In the genomic region with DNA sequence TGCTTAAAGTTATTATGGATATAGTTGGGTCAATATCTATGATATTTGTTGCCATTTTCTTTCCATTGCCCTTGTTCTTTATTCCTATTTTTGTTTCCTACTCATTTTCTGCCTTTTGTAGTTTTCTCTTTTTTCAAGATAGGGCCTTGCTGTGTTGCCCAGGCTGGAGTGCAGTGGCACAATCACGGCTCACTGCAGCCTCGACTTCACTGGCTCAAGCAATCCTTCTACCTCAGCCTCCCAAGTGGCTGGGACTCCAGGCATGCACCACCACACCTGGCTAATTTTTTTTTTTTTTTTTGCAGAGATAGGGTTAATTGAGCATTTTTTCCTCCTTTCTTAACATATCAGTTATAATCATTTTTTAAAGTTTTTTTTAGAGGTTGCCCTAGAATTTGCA, we compare ENCODE assay signal across 33 cellular contexts.
"Had no signal": no experiment of that assay in that cellular context is flagged by ENCODE, and none has a peak within 500 bp of the region (broad histone marks: within the 10 kb centered on the region; RNA-seq: fewer than 3 reads in every experiment).

No MANE protein-coding gene starts in this region.

- ATAC-seq: activated CD8-positive, alpha-beta memory T cell treated with anti-CD3 and anti-CD28 coated beads, Interleukin-2, amount 10 ng/mL, durations not matched to agents 7 days and 5 days; PC-3 had no signal

- H3K27me3 Mint-ChIP-seq: activated CD4-positive, alpha-beta memory T cell treated with anti-CD3 and anti-CD28 coated beads, Interleukin-2, amount 10 ng/mL, durations not matched to agents 7 days and 5 days; activated CD8-positive, alpha-beta memory T cell treated with anti-CD3 and anti-CD28 coated beads, Interleukin-2, amount 10 ng/mL, durations not matched to agents 7 days and 5 days; activated naive CD4-positive, alpha-beta T cell treated with anti-CD3 and anti-CD28 coated beads, Interleukin-2, amount 50 U/mL, for 24 hours; activated naive CD8-positive, alpha-beta T cell treated with anti-CD3 and anti-CD28 coated beads, Interleukin-2, amount 10 ng/mL, durations not matched to agents 7 days and 5 days had no signal

- DNase-seq: activated CD4-positive, alpha-beta memory T cell treated with anti-CD3 and anti-CD28 coated beads, Interleukin-2, amount 10 ng/mL, durations not matched to agents 7 days and 5 days; activated CD4-positive, alpha-beta T cell treated with anti-CD3 and anti-CD28 coated beads for 1 hour; activated CD4-positive, alpha-beta T cell treated with anti-CD3 and anti-CD28 coated beads for 48 hours; activated CD4-positive, CD25-positive, alpha-beta regulatory T cell; activated CD8-positive, alpha-beta memory T cell treated with anti-CD3 and anti-CD28 coated beads for 24 hours; activated CD8-positive, alpha-beta memory T cell treated with anti-CD3 and anti-CD28 coated beads, Interleukin-2, amount 10 ng/mL, durations not matched to agents 7 days and 5 days; activated gamma-delta T cell; activated naive CD4-positive, alpha-beta T cell treated with Interleukin-2 at 50 U/mL for 16 hours; activated naive CD8-positive, alpha-beta T cell treated with anti-CD3 and anti-CD28 coated beads, Interleukin-2, amount 10 ng/mL, durations not matched to agents 7 days and 5 days; activated T-cell treated with anti-CD3 and anti-CD28 coated beads, Interleukin-2, amount 50 U/mL, for 48 hours; amygdala; cerebellar nuclear complex; KG1; MM.1S; MV-4-11; NCI-H1092; NCI-H146; NCI-H187; NCI-H2029 treated with DMSO at 0.1 percent for 48 hours; NCI-H2107; NCI-H2171; NCI-H510A; NCI-H526; NCI-H748 treated with DMSO at 0.1 percent for 48 hours; NK-92 treated with Interleukin-12 subunit alpha and Interleukin-12 subunit beta, amount 100 ng/mL, for 24 hours; PC-3; RPMI8226; SIG-M5; SW 1271; T-helper 1 cell; T-helper 2 cell; T-helper 9 cell had no signal

- H3K27ac Mint-ChIP-seq: activated CD4-positive, alpha-beta memory T cell treated with anti-CD3 and anti-CD28 coated beads, Interleukin-2, amount 10 ng/mL, durations not matched to agents 7 days and 5 days; activated CD8-positive, alpha-beta memory T cell treated with anti-CD3 and anti-CD28 coated beads, Interleukin-2, amount 10 ng/mL, durations not matched to agents 7 days and 5 days had no signal

- H3K4me3 Mint-ChIP-seq: activated CD4-positive, alpha-beta memory T cell treated with anti-CD3 and anti-CD28 coated beads, Interleukin-2, amount 10 ng/mL, durations not matched to agents 7 days and 5 days; activated CD8-positive, alpha-beta memory T cell treated with anti-CD3 and anti-CD28 coated beads, Interleukin-2, amount 10 ng/mL, durations not matched to agents 7 days and 5 days; activated naive CD4-positive, alpha-beta T cell treated with anti-CD3 and anti-CD28 coated beads, Interleukin-2, amount 50 U/mL, for 24 hours; activated naive CD8-positive, alpha-beta T cell treated with anti-CD3 and anti-CD28 coated beads, Interleukin-2, amount 10 ng/mL, durations not matched to agents 7 days and 5 days had no signal
